In genomic region chr7:12518920-12519681, GRCh38 we compare ENCODE assay signal across 8 cellular contexts. TPM values are rescaled to one million over a fixed set of nuclear protein-coding genes. Genes with fewer than 3 reads are reported as not detected.
DNase-seq lines count a peak whose midpoint lies in the region; ATAC-seq and TF ChIP-seq lines count a peak whose summit lies in the region.

No MANE protein-coding gene starts in this region.

- no peak overlapping the region for H3K4me3 ChIP-seq in astrocyte of the cerebellum (ENCODE audit: low read depth, low read length)

- ATAC-seq in GM21619 (IDR thresholded peaks at IDR 0.05; ENCODE audit: unreplicated experiment): peak; percentile 94
- no peak for ATAC-seq in Right ventricle myocardium superior (ENCODE audit: poor library complexity)

- H3K27ac Mint-ChIP-seq in progenitor cell of endocrine pancreas: no peak overlapping the region

- H3K27me3 Mint-ChIP-seq in progenitor cell of endocrine pancreas: no peaks in the 10 kb centered on the region

- DNase-seq in GM13976 (ENCODE audit: low spot score) (no peak), HPDE6-E6E7 (ENCODE audit: extremely low spot score) (peak; percentile 7), astrocyte of the cerebellum (ENCODE audit: low read depth) (no peak), progenitor cell of endocrine pancreas (ENCODE audit: low spot score, unreplicated experiment) (no peak), occipital lobe (lab: John Stamatoyannopoulos, UW) (no peak), glomerular visceral epithelial cell (ENCODE audit: extremely low spot score) (no peak), Right ventricle myocardium superior (no peak)

- no peak overlapping the region for H3K4me3 Mint-ChIP-seq in progenitor cell of endocrine pancreas (ENCODE audit: low read depth)

- intact Hi-C loops in Right ventricle myocardium superior (cut with DNase I): no loop called here

- no peaks in the 10 kb centered on the region for H3K4me1 Mint-ChIP-seq in progenitor cell of endocrine pancreas (ENCODE audit: low read depth)

- in situ Hi-C loops in GM13976 (cut with MboI; ENCODE audit: low sequenced_read_pairs, unreplicated experiment): no loop called here
- in situ Hi-C loops in astrocyte of the cerebellum (cut with HindIII; ENCODE audit: low sequenced_read_pairs): no loop called here

- TF ChIP-seq CTCF in GM13976 (IDR thresholded peaks at IDR 0.05; ENCODE audit: borderline replicate concordance, control extremely low read depth, extremely low read depth, insufficient read depth, missing control alignments) (peak; percentile 18), astrocyte of the cerebellum (IDR thresholded peaks at IDR 0.05; ENCODE audit: low read depth, low read length, missing control alignments) (peak; percentile 56), progenitor cell of endocrine pancreas (IDR thresholded peaks at IDR 0.05; ENCODE audit: unreplicated experiment) (peak; percentile 62)

- peaks cover 22% of the 10 kb centered on the region for H3K9me3 Mint-ChIP-seq in progenitor cell of endocrine pancreas (ENCODE audit: low read depth)

- H3K36me3 Mint-ChIP-seq in progenitor cell of endocrine pancreas (ENCODE audit: insufficient read depth): peaks cover 7% of the 10 kb centered on the region

RNA-seq across cellular contexts. Expression of gene SCIN, which starts 51.4 kb away (rescaled TPM):
- 0.10 and 0.47 TPM in 2 replicates for total RNA-seq in progenitor cell of endocrine pancreas
- total RNA-seq in occipital lobe: 1.6 TPM
- 0.13 TPM for total RNA-seq in Right ventricle myocardium superior
